12 cellular contexts compared by ENCODE assay signal in genomic region chr17:83076930-83077329, GRCh38. TPM values are rescaled to one million over a fixed set of nuclear protein-coding genes. Genes with fewer than 3 reads are reported as not detected.
DNase-seq lines count a peak whose midpoint lies in the region; ATAC-seq and TF ChIP-seq lines count a peak whose summit lies in the region.
"Had no signal": no experiment of that assay in that cellular context is flagged by ENCODE, and none has a peak within 500 bp of the region (broad histone marks: within the 10 kb centered on the region; RNA-seq: fewer than 3 reads in every experiment).

No MANE protein-coding gene starts in this region.

- TF ChIP-seq POLR2A in body of pancreas (IDR thresholded peaks at IDR 0.05) (no peak), vagina (IDR thresholded peaks at IDR 0.05) (no peak)

- no peak overlapping the region for H3K27ac Mint-ChIP-seq in T-helper 2 cell treated with Interferon-gamma antibody and Interleukin-4, amounts not matched to agents 5 μg/mL and 100 μg/mL, for 36 hours

- H3K27me3 ChIP-seq in body of pancreas: no peaks in the 10 kb centered on the region
- H3K27me3 ChIP-seq in neutrophil: peaks cover 66% of the 10 kb centered on the region
- H3K27me3 ChIP-seq in vagina: no peaks in the 10 kb centered on the region
- H3K27me3 ChIP-seq: heart left ventricle had no signal

- H3K27me3 Mint-ChIP-seq in T-helper 2 cell treated with Interferon-gamma antibody and Interleukin-4, amounts not matched to agents 5 μg/mL and 100 μg/mL, for 36 hours (ENCODE audit: low read depth): peaks cover 22% of the 10 kb centered on the region

- peaks cover 12% of the 10 kb centered on the region for H3K4me1 Mint-ChIP-seq in T-helper 2 cell treated with Interferon-gamma antibody and Interleukin-4, amounts not matched to agents 5 μg/mL and 100 μg/mL, for 36 hours (ENCODE audit: low read depth)

- no peak for ATAC-seq in body of pancreas
- ATAC-seq: heart left ventricle had no signal

- no peak for DNase-seq in T-helper 2 cell treated with Interferon-gamma antibody and Interleukin-4, amounts not matched to agents 5 μg/mL and 100 μg/mL, for 36 hours (ENCODE audit: low spot score)
- DNase-seq in T-helper 2 cell (no peak), LoVo (ENCODE audit: low spot score) (peak; percentile 38), body of pancreas (peak in 2 of 4 donors; percentile 46 to 64), vagina (ENCODE audit: extremely low spot score in 2 of 2) (no peak), SW480 (ENCODE audit: low spot score) (no peak), SHP77 treated with DMSO at 0.1 percent for 48 hours (lab: John Stamatoyannopoulos, UW) (no peak)
- DNase-seq: cerebellar nuclear complex, heart left ventricle, IMR-90 had no signal

- H3K4me1 ChIP-seq in body of pancreas (peaks cover 18% of the 10 kb centered on the region), neutrophil (ENCODE audit: control insufficient read depth in 1 of 2, insufficient read depth in 1 of 2, low read depth in 1 of 2, low read length in 1 of 2) (peaks cover 19 to 24% of the 10 kb centered on the region in 2 experiments), vagina (peaks cover 45% of the 10 kb centered on the region)

- no peaks in the 10 kb centered on the region for H3K9me3 ChIP-seq in body of pancreas
- no peaks in the 10 kb centered on the region for H3K9me3 ChIP-seq in neutrophil
- H3K9me3 ChIP-seq in vagina: no peaks in the 10 kb centered on the region
- H3K9me3 ChIP-seq: BLaER1 treated with 17β-estradiol and CSF1 and Interleukin-3, amounts not matched to agents 10 nM and 100 nM; heart left ventricle had no signal

- H3K4me3 Mint-ChIP-seq in T-helper 2 cell treated with Interferon-gamma antibody and Interleukin-4, amounts not matched to agents 5 μg/mL and 100 μg/mL, for 36 hours: peak overlapping the region; percentile 32

- no peaks in the 10 kb centered on the region for H3K36me3 Mint-ChIP-seq in T-helper 2 cell treated with Interferon-gamma antibody and Interleukin-4, amounts not matched to agents 5 μg/mL and 100 μg/mL, for 36 hours (ENCODE audit: low read depth)

- H3K36me3 ChIP-seq in body of pancreas (replicated peaks in 1 of 2; ENCODE audit: insufficient read depth in 1 of 2, low read depth in 2 of 2): no peaks in the 10 kb centered on the region
- no peaks in the 10 kb centered on the region for H3K36me3 ChIP-seq in neutrophil
- no peaks in the 10 kb centered on the region for H3K36me3 ChIP-seq in vagina

- TF ChIP-seq CTCF in body of pancreas (IDR thresholded peaks at IDR 0.05) (peak in 6 of 7 experiments; percentile 14 to 58 (median 29)), neutrophil (IDR thresholded peaks at IDR 0.05) (peak; percentile 20), vagina (IDR thresholded peaks at IDR 0.05) (no peak)

- H3K27ac ChIP-seq in body of pancreas: no peak overlapping the region
- H3K27ac ChIP-seq in neutrophil: no peak overlapping the region
- H3K27ac ChIP-seq in vagina: no peak overlapping the region
- H3K27ac ChIP-seq: BLaER1 treated with 17β-estradiol and CSF1 and Interleukin-3, amounts not matched to agents 10 nM and 100 nM; heart left ventricle had no signal

- intact Hi-C loops in body of pancreas (cut with DNase I): no loop called here
- intact Hi-C loops in vagina (cut with DNase I): no loop called here

- no peaks in the 10 kb centered on the region for H3K9me3 Mint-ChIP-seq in T-helper 2 cell treated with Interferon-gamma antibody and Interleukin-4, amounts not matched to agents 5 μg/mL and 100 μg/mL, for 36 hours

- 46 to 48% methylated on average over 4 to 6 of the region's 6 CpGs for WGBS in body of pancreas, 2 donors

- H3K4me3 ChIP-seq in body of pancreas (no peak overlapping the region), neutrophil (ENCODE audit: low read depth in 1 of 2, low read length in 1 of 2) (no peak overlapping the region), vagina (no peak overlapping the region)
- H3K4me3 ChIP-seq: BLaER1 treated with 17β-estradiol and CSF1 and Interleukin-3, amounts not matched to agents 10 nM and 100 nM; heart left ventricle had no signal

RNA-seq across cellular contexts. Expression of gene METRNL, which starts 2.5 kb away (rescaled TPM):
- total RNA-seq in body of pancreas (10 to 100 TPM; 21.3 to 26.4 TPM), vagina (156 TPM)

Comparison
In these comparisons a context has a peak if more than half of its experiments do, and no peak if none do; other contexts are left out.
1. CTCF ChIP-seq: peak in body of pancreas (6 of 7) and neutrophil (single experiment); none in vagina (0 of 3).